Comparison of ENCODE assay signal across 20 cellular contexts in genomic region chr3:158495503-158495902, GRCh38.
DNase-seq lines count a peak whose midpoint lies in the region; FAIRE-seq and TF ChIP-seq lines count a peak whose summit lies in the region.
"Had no signal": no experiment of that assay in that cellular context is flagged by ENCODE, and none has a peak within 500 bp of the region (broad histone marks: within the 10 kb centered on the region; RNA-seq: fewer than 3 reads in every experiment).

No MANE protein-coding gene starts in this region.

- DNase-seq in DMS79 treated with DMSO at 0.1 percent for 48 hours (lab: John Stamatoyannopoulos, UW) (peak; percentile 4), DMS79 (lab: John Stamatoyannopoulos, UW) (no peak), HEK293T (ENCODE audit: extremely low spot score) (peak; percentile 11), renal cortical epithelial cell (ENCODE audit: low read depth) (peak; percentile 45), H4 (ENCODE audit: low spot score) (no peak), urothelium cell line (ENCODE audit: low spot score) (no peak)
- DNase-seq: AML-193; Caco-2; CD4-positive, alpha-beta T cell; CD8-positive, alpha-beta T cell; DMS 273 treated with DMSO at 0.1 percent for 48 hours; DMS153; DMS53; DND-41; EL; GDM1 had no signal

- POLR2A ChIA-PET in HEK293T (lab: Yijun Ruan, JAX): no interaction called here

- CTCF ChIA-PET in HEK293T (lab: Yijun Ruan, JAX): no interaction called here

- FAIRE-seq in urothelium cell line (lab: Jason Lieb, UNC): no peak
- FAIRE-seq: A549, GM12878, GM12892, GM18507 had no signal

TF ChIP-seq in HEK293T, 16 proteins besides CTCF, POLR2A, EP300 and RAD21:
- peak; percentile 94 for TF ChIP-seq PKNOX1 (IDR thresholded peaks at IDR 0.05)
- TF ChIP-seq SUZ12 (IDR thresholded peaks at IDR 0.05): no peak
- TF ChIP-seq TARDBP (IDR thresholded peaks at IDR 0.05): no peak
- no peak for TF ChIP-seq ARNT (IDR thresholded peaks at IDR 0.05)
- no peak for TF ChIP-seq BHLHE40 (IDR thresholded peaks at IDR 0.05; ENCODE audit: borderline replicate concordance)
- TF ChIP-seq ZNF384 (IDR thresholded peaks at IDR 0.05): no peak
- no peak for TF ChIP-seq FOXA1 (IDR thresholded peaks at IDR 0.05)
- no peak for TF ChIP-seq FOXK2 (IDR thresholded peaks at IDR 0.05)

Comparison
In these comparisons a context has a peak if more than half of its experiments do, and no peak if none do; other contexts are left out.
1. DNase-seq: peak in DMS79 treated with DMSO at 0.1 percent for 48 hours (single experiment), HEK293T (single experiment) and renal cortical epithelial cell (single experiment); none in DMS79 (single experiment), H4 (single experiment) and urothelium cell line (single experiment).